In genomic region chr13:110538632-110539031, GRCh38 we compare ENCODE assay signal across 10 cellular contexts. TPM values are rescaled to one million over a fixed set of nuclear protein-coding genes. Genes with fewer than 3 reads are reported as not detected.
DNase-seq lines count a peak whose midpoint lies in the region; ATAC-seq and TF ChIP-seq lines count a peak whose summit lies in the region.
"Had no signal": no experiment of that assay in that cellular context is flagged by ENCODE, and none has a peak within 500 bp of the region (broad histone marks: within the 10 kb centered on the region; RNA-seq: fewer than 3 reads in every experiment).

No MANE protein-coding gene starts in this region.

- no peaks in the 10 kb centered on the region for H3K9me3 ChIP-seq in Peyer's patch

- no peaks in the 10 kb centered on the region for H3K36me3 Mint-ChIP-seq in memory B cell

- H3K27ac Mint-ChIP-seq in memory B cell: no peak overlapping the region

- ATAC-seq in GM21619 (IDR thresholded peaks at IDR 0.05; ENCODE audit: unreplicated experiment) (peak; percentile 62), memory B cell (ENCODE audit: low read depth) (no peak)

- DNase-seq in DMS153 (lab: John Stamatoyannopoulos, UW) (peak; percentile 32), memory B cell (ENCODE audit: low spot score in 2 of 2) (no peak), RKO (ENCODE audit: low spot score) (no peak), Peyer's patch (no peak), DMS114 treated with DMSO at 0.1 percent for 48 hours (lab: John Stamatoyannopoulos, UW; ENCODE audit: unreplicated experiment) (no peak)
- no peak for DNase-seq in activated CD4-positive, CD25-positive, alpha-beta regulatory T cell treated with anti-CD3 and anti-CD28 coated beads, Interleukin-2, amount 50 U/mL, for 72 hours
- DNase-seq: activated CD4-positive, alpha-beta T cell treated with anti-CD3 and anti-CD28 coated beads for 4 hours had no signal

- H3K4me3 ChIP-seq in Peyer's patch: no peak overlapping the region

- peak overlapping the region; percentile 3 for H3K4me3 Mint-ChIP-seq in memory B cell

- H3K27me3 ChIP-seq in Peyer's patch: no peaks in the 10 kb centered on the region

- no peaks in the 10 kb centered on the region for H3K9me3 Mint-ChIP-seq in memory B cell

- peaks cover 10% of the 10 kb centered on the region for H3K4me1 Mint-ChIP-seq in memory B cell

- peaks cover 0 to 44% (median 0%) of the 10 kb centered on the region in 4 donors for H3K4me1 ChIP-seq in Peyer's patch

- H3K36me3 ChIP-seq in Peyer's patch: peaks cover 0 to 7% (median 0%) of the 10 kb centered on the region in 3 donors

- no peak for TF ChIP-seq CTCF in VCaP (conservative IDR thresholded peaks at IDR 0.05)
- no peak for TF ChIP-seq CTCF in Peyer's patch (IDR thresholded peaks at IDR 0.05)

- no peaks in the 10 kb centered on the region for H3K27me3 Mint-ChIP-seq in memory B cell

- H3K27ac ChIP-seq in VCaP (peak overlapping the region; percentile 89), Peyer's patch (peak overlapping the region in 2 of 4 donors; percentile 57 to 76)

- TF ChIP-seq POLR2A in Peyer's patch (IDR thresholded peaks at IDR 0.05): no peak

RNA-seq across cellular contexts. Expression of gene RAB20, which starts 22.9 kb away (rescaled TPM):
- 10 to 100 TPM; 15.7 to 69.1 (median 62.2) TPM for total RNA-seq in Peyer's patch
- total RNA-seq: OCI-LY7 had no signal
